ENCODE assay signal across 7 cellular contexts in genomic region chr3:50272911-50273688, GRCh38. TPM values are rescaled to one million over a fixed set of nuclear protein-coding genes. Genes with fewer than 3 reads are reported as not detected.
DNase-seq lines count a peak whose midpoint lies in the region; ATAC-seq and TF ChIP-seq lines count a peak whose summit lies in the region.

No MANE protein-coding gene starts in this region.

- 4 to 9% (median 5%) methylated on average over 37 to 61 of the region's 61 CpGs for WGBS in spleen, 5 donors

- intact Hi-C loops in breast epithelium (cut with DNase I; ENCODE audit: low total_unique reads), result loop anchor here (2.0 kb wide), 1 partner anchor 46 kb away; no protein-coding TSS in a partner anchor
- intact Hi-C loops in spleen (cut with DNase I; ENCODE audit: low total_unique reads), result loop anchor here (2.0 to 10.0 kb wide), 3 partner anchors 46 to 148 kb away; partner anchors contain the start of gene GNAT1

- H3K4me3 ChIP-seq in WERI-Rb-1 (ENCODE audit: low read depth, low read length) (no peak overlapping the region), breast epithelium (peak overlapping the region; percentile 21 to 65 (median 47)), spleen (peak overlapping the region in 7 of 8 donors; percentile 10 to 56 (median 16))

- H3K36me3 ChIP-seq in WERI-Rb-1 (no peaks in the 10 kb centered on the region), breast epithelium (no peaks in the 10 kb centered on the region), spleen (no peaks in the 10 kb centered on the region)

- H3K27ac ChIP-seq in WERI-Rb-1, result no peak overlapping the region
- no peak overlapping the region for H3K27ac ChIP-seq in breast epithelium
- H3K27ac ChIP-seq in spleen, result peak overlapping the region in 1 of 8 donors; percentile 46

- no peaks in the 10 kb centered on the region for H3K9me3 ChIP-seq in WERI-Rb-1 (ENCODE audit: severe bottlenecking)
- H3K9me3 ChIP-seq in breast epithelium, result no peaks in the 10 kb centered on the region
- H3K9me3 ChIP-seq in spleen, result no peaks in the 10 kb centered on the region

- peak; percentile 81 for ATAC-seq in GM18498 (IDR thresholded peaks at IDR 0.05; ENCODE audit: unreplicated experiment)
- ATAC-seq in HG02798 (IDR thresholded peaks at IDR 0.05; ENCODE audit: poor library complexity, unreplicated experiment), result peak; percentile 86

- DNase-seq in NCI-H2107 (lab: John Stamatoyannopoulos, UW) (peak; percentile 66), WERI-Rb-1 (peak; percentile 85), breast epithelium (ENCODE audit: low spot score in 2 of 2) (peak; percentile 76 to 92), inferior parietal cortex (ENCODE audit: extremely low spot score) (peak; percentile 94), spleen (peak; percentile 97)

- peaks cover 6% of the 10 kb centered on the region for H3K27me3 ChIP-seq in WERI-Rb-1 (ENCODE audit: insufficient read depth, low read depth, severe bottlenecking)
- no peaks in the 10 kb centered on the region for H3K27me3 ChIP-seq in breast epithelium
- H3K27me3 ChIP-seq in spleen (replicated peaks in 1 of 7), result peaks cover 5 to 52% (median 41%) of the 10 kb centered on the region in 7 donors

- H3K4me1 ChIP-seq in breast epithelium, result peaks cover 17% of the 10 kb centered on the region in 2 donors
- peaks cover 14 to 78% (median 53%) of the 10 kb centered on the region in 6 donors for H3K4me1 ChIP-seq in spleen

- TF ChIP-seq POLR2A in breast epithelium (IDR thresholded peaks at IDR 0.05) (no peak), spleen (IDR thresholded peaks at IDR 0.05) (no peak)

- TF ChIP-seq CTCF in WERI-Rb-1 (IDR thresholded peaks at IDR 0.05; ENCODE audit: low read depth, low read length), result peak; percentile 98
- TF ChIP-seq CTCF in breast epithelium (IDR thresholded peaks at IDR 0.05), result peak; percentile 99 to 100 (median 99)
- peak; percentile 99 to 100 (median 99) for TF ChIP-seq CTCF in spleen (IDR thresholded peaks at IDR 0.05 in 8 of 11, conservative IDR thresholded peaks at IDR 0.05 in 3 of 11)

RNA-seq across cellular contexts. Expression of gene SEMA3B, which starts 4.2 kb away (rescaled TPM):
- total RNA-seq in breast epithelium (10 to 100 TPM; 10.1 to 17.6 (median 11.1) TPM), spleen (10 to 100 TPM in 1 of 7 donors, 1 to 10 TPM in 6; 2.2 to 13.9 (median 4.5) TPM)
- 10 to 100 TPM in 1 of 3 donors, 1 to 10 TPM in 2; 2.7 to 14.5 (median 3.4) TPM for polyA plus RNA-seq in spleen

RNA-seq across cellular contexts. Expression of gene LSMEM2, which starts 5.8 kb away (rescaled TPM):
- total RNA-seq in breast epithelium (not detected), spleen (under 1 TPM in 1 of 7 donors, not detected in 6; 0.46 TPM)
- polyA plus RNA-seq in spleen, result under 1 TPM; 0.06 to 0.29 (median 0.20) TPM

RNA-seq across cellular contexts. Expression of gene IFRD2, which starts 19.1 kb away (rescaled TPM):
- total RNA-seq in breast epithelium (10 to 100 TPM; 50.4 to 82.3 (median 72.7) TPM), spleen (10 to 100 TPM; 40.2 to 67.6 (median 48.0) TPM)
- 10 to 100 TPM; 58.4 to 76.7 (median 74.8) TPM for polyA plus RNA-seq in spleen

RNA-seq across cellular contexts. Expression of gene HYAL3, which starts 26.1 kb away (rescaled TPM):
- 1 to 10 TPM; 2.3 to 6.4 (median 2.7) TPM for total RNA-seq in breast epithelium
- 1 to 10 TPM in 6 of 7 donors, under 1 TPM in 1; 0.73 to 3.8 (median 2.7) TPM for total RNA-seq in spleen
- 1 to 10 TPM; 1.4 to 2.4 (median 2.1) TPM for polyA plus RNA-seq in spleen

RNA-seq across cellular contexts. Expression of gene NAA80, which starts 26.1 kb away (rescaled TPM):
- total RNA-seq in breast epithelium, result 1 to 10 TPM; 6.0 to 8.8 (median 8.5) TPM
- 10 to 100 TPM in 6 of 7 donors, 1 to 10 TPM in 1; 7.8 to 15.1 (median 11.8) TPM for total RNA-seq in spleen
- polyA plus RNA-seq in spleen, result 10 to 100 TPM; 12.4 to 15.5 (median 15.2) TPM
